Comparison of ENCODE assay signal across 1 cellular context in the genomic region with DNA sequence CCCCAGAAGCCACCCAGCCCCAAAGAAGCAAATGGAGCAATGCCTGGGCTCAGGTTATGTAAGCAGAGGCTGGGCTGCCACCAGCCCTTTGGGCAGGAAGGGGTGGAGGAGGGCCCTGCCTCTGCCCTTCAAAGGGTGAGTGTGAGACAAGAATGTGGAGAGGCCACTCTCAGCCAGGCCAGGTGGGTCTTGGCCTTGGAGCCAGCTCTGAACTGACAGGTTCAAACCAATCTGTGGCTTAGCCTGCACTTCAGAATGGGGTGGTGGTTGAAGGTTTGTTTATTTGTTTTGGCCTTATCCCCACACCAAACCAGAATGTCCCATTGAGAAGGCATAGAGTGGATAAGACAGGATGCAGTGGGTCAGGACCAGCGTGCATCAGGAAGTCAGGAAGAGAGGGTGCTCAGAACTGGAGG.
TF ChIP-seq lines count a peak whose summit lies in the region.

No MANE protein-coding gene starts in this region.

TF ChIP-seq in HCT116, 20 proteins besides CTCF, POLR2A, EP300 and RAD21:
- TF ChIP-seq EZH2phosphoT487 (IDR thresholded peaks at IDR 0.05; ENCODE audit: borderline replicate concordance) = no peak
- no peak for TF ChIP-seq ZNF274 (IDR thresholded peaks at IDR 0.05; ENCODE audit: low read depth, low read length)
- TF ChIP-seq, protein P1, sequence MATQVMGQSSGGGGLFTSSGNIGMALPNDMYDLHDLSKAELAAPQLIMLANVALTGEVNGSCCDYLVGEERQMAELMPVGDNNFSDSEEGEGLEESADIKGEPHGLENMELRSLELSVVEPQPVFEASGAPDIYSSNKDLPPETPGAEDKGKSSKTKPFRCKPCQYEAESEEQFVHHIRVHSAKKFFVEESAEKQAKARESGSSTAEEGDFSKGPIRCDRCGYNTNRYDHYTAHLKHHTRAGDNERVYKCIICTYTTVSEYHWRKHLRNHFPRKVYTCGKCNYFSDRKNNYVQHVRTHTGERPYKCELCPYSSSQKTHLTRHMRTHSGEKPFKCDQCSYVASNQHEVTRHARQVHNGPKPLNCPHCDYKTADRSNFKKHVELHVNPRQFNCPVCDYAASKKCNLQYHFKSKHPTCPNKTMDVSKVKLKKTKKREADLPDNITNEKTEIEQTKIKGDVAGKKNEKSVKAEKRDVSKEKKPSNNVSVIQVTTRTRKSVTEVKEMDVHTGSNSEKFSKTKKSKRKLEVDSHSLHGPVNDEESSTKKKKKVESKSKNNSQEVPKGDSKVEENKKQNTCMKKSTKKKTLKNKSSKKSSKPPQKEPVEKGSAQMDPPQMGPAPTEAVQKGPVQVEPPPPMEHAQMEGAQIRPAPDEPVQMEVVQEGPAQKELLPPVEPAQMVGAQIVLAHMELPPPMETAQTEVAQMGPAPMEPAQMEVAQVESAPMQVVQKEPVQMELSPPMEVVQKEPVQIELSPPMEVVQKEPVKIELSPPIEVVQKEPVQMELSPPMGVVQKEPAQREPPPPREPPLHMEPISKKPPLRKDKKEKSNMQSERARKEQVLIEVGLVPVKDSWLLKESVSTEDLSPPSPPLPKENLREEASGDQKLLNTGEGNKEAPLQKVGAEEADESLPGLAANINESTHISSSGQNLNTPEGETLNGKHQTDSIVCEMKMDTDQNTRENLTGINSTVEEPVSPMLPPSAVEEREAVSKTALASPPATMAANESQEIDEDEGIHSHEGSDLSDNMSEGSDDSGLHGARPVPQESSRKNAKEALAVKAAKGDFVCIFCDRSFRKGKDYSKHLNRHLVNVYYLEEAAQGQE (IDR thresholded peaks at IDR 0.05; ENCODE audit: low read depth) = no peak
- TF ChIP-seq EGR1 (IDR thresholded peaks at IDR 0.05; ENCODE audit: low read depth) = no peak
- no peak for TF ChIP-seq CEBPB (IDR thresholded peaks at IDR 0.05; ENCODE audit: low read depth)
- TF ChIP-seq, protein P2, sequence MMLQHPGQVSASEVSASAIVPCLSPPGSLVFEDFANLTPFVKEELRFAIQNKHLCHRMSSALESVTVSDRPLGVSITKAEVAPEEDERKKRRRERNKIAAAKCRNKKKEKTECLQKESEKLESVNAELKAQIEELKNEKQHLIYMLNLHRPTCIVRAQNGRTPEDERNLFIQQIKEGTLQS (IDR thresholded peaks at IDR 0.05) = no peak
- no peak for TF ChIP-seq ZFX (IDR thresholded peaks at IDR 0.05)
- no peak for TF ChIP-seq ELF1 (IDR thresholded peaks at IDR 0.05; ENCODE audit: borderline replicate concordance, low read depth)
- TF ChIP-seq TCF7L2 (IDR thresholded peaks at IDR 0.05; ENCODE audit: borderline replicate concordance, extremely low read depth, insufficient read depth, insufficient read length) = no peak
- no peak for TF ChIP-seq YY1 (IDR thresholded peaks at IDR 0.05; ENCODE audit: extremely low read depth, insufficient replicate concordance, low read depth, low read length)
- no peak for TF ChIP-seq FOSL1 (IDR thresholded peaks at IDR 0.05; ENCODE audit: low read depth)
TF ChIP-seq in HCT116: peak in this region for 0.
